In the genomic region with DNA sequence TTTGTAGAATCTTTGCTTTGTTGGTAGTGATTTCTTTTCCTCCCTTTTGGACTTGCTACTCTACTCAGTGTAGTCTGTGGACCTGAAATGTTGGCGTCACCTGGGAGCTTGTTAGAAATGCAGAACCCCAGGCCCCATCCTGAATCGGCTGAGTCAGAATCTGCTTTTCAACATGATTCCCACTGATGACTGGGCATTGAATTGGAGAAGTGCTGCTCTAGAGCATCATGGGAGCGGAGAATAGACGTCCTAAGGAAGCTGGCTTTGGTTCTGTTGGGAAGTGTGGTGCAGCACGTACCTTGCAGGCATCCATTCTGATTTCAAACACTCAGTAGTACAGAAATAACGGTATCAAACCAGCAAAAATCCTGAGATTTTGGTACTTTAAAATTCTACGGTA, we compare ENCODE assay signal across 31 cellular contexts.
"Had no signal": no experiment of that assay in that cellular context is flagged by ENCODE, and none has a peak within 500 bp of the region (broad histone marks: within the 10 kb centered on the region; RNA-seq: fewer than 3 reads in every experiment).

No MANE protein-coding gene starts in this region.

- DNase-seq: dermis blood vessel endothelial cell; effector memory CD4-positive, alpha-beta T cell; erythroblast; esophagus squamous epithelium; glutamatergic neuron; heart right ventricle; hippocampal formation; immature natural killer cell; islet precursor cell; kidney glomerular epithelial cell; left ventricle myocardium superior; lower lobe of right lung; mesenchymal stem cell; natural killer cell; pancreas; stimulated activated CD4-positive, alpha-beta T cell treated with anti-CD3 and anti-CD28 coated beads, Interleukin-12 subunit alpha, Interleukin-12 subunit beta, amount 100 ng/mL, for 4 hours; stimulated activated CD4-positive, alpha-beta T cell treated with anti-CD3 and anti-CD28 coated beads, Interleukin-1b, Interleukin-23, amount 100 ng/mL, for 48 hours; stimulated activated CD4-positive, alpha-beta T cell treated with anti-CD3 and anti-CD28 coated beads, Interleukin-4, amount 100 ng/mL, for 1 hour; stimulated activated CD8-positive, alpha-beta memory T cell treated with anti-CD3 and anti-CD28 coated beads, Interleukin-4, amount 100 ng/mL, for 48 hours; stimulated activated naive CD4-positive, alpha-beta T cell; stimulated activated naive CD8-positive, alpha-beta T cell treated with anti-CD3 and anti-CD28 coated beads, Interleukin-15, amount 100 ng/mL, for 72 hours; transverse colon had no signal

- H3K4me1 ChIP-seq: lower lobe of right lung, prostate gland, right atrium auricular region, suprapubic skin had no signal

- H3K4me3 Mint-ChIP-seq: immature natural killer cell; natural killer cell; neural crest cell; stimulated activated naive CD8-positive, alpha-beta T cell treated with anti-CD3 and anti-CD28 coated beads, Interleukin-15, amount 100 ng/mL, for 72 hours had no signal

- H3K4me2 ChIP-seq: smooth muscle cell had no signal

- H3K36me3 ChIP-seq: prostate gland had no signal

- H3K27me3 Mint-ChIP-seq: stimulated activated naive CD8-positive, alpha-beta T cell treated with anti-CD3 and anti-CD28 coated beads, Interleukin-15, amount 100 ng/mL, for 72 hours had no signal

- H3K4me3 ChIP-seq: coronary artery, esophagus squamous epithelium, heart right ventricle, lower lobe of right lung, pancreas, prostate gland, right atrium auricular region, smooth muscle cell, suprapubic skin, transverse colon, vagina had no signal

- H3K9me3 ChIP-seq: esophagus squamous epithelium, heart right ventricle, lower lobe of right lung, neutrophil, pancreas, prostate gland, right atrium auricular region, suprapubic skin, transverse colon, vagina had no signal

- H3K27ac Mint-ChIP-seq: stimulated activated naive CD8-positive, alpha-beta T cell treated with anti-CD3 and anti-CD28 coated beads, Interleukin-15, amount 100 ng/mL, for 72 hours had no signal

- ATAC-seq: heart right ventricle; left ventricle myocardium superior; lower lobe of right lung; natural killer cell; pancreas; sciatic nerve; stimulated activated naive CD8-positive, alpha-beta T cell treated with anti-CD3 and anti-CD28 coated beads, Interleukin-15, amount 100 ng/mL, for 72 hours had no signal

- H3K27me3 ChIP-seq: esophagus squamous epithelium, heart right ventricle, neutrophil, pancreas, right atrium auricular region, suprapubic skin, transverse colon, vagina had no signal

- H3K27ac ChIP-seq: coronary artery, esophagus squamous epithelium, heart right ventricle, lower lobe of right lung, neutrophil, pancreas, prostate gland, right atrium auricular region, suprapubic skin, transverse colon, vagina had no signal

- H3K9me3 Mint-ChIP-seq: immature natural killer cell; natural killer cell; neural crest cell; stimulated activated naive CD8-positive, alpha-beta T cell treated with anti-CD3 and anti-CD28 coated beads, Interleukin-15, amount 100 ng/mL, for 72 hours had no signal
